Comparison of ENCODE assay signal across 11 cellular contexts in the genomic region with DNA sequence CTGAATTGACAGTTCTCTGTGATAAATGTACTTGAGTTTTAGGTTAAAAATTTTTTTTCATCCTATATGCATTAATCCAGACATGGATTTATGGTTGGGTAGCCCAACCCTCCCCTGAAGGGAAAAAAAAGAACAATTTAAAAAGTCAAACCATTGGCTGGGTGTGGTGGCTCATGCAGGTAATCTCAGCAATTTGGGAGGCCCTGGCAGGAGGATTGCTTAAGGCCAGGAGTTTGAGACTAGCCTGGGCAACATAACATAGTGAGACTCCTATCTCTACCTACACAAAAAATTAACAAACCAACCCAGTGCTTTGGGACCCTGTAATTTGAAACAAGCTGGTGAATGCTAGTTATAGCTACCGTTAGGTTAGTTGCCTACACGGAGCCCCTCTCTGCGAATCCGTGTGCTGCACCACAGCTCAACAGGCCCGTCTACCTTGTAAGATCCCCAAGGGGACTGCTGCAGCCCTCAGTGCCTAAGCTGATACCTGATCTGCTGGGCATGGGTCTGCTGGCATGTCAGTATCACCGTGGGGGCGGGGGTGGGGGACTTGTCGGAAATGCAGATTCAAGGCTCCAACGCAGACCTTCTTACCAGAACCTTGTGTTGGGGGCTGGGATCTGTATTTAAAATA. TPM values are rescaled to one million over a fixed set of nuclear protein-coding genes. Genes with fewer than 3 reads are reported as not detected.
DNase-seq lines count a peak whose midpoint lies in the region; ATAC-seq, FAIRE-seq and TF ChIP-seq lines count a peak whose summit lies in the region.
"Had no signal": no experiment of that assay in that cellular context is flagged by ENCODE, and none has a peak within 500 bp of the region (broad histone marks: within the 10 kb centered on the region; RNA-seq: fewer than 3 reads in every experiment).

No MANE protein-coding gene starts in this region.

- peak overlapping the region; percentile 62 to 79 (median 73) for H3K9ac ChIP-seq in BLaER1 treated with 17β-estradiol and CSF1 and Interleukin-3, amounts not matched to agents 10 nM and 100 nM

- H3K36me3 Mint-ChIP-seq in GM23338 (ENCODE audit: low read depth) (peaks cover 24% of the 10 kb centered on the region), nephron progenitor cell (ENCODE audit: low read depth) (peaks cover 44% of the 10 kb centered on the region)
- H3K36me3 Mint-ChIP-seq in activated naive CD8-positive, alpha-beta T cell treated with anti-CD3 and anti-CD28 coated beads, Interleukin-2, amount 50 U/mL, for 24 hours (ENCODE audit: low read depth): peaks cover 36% of the 10 kb centered on the region

- no peak overlapping the region for H3K4me3 Mint-ChIP-seq in GM23338
- H3K4me3 Mint-ChIP-seq in activated naive CD8-positive, alpha-beta T cell treated with anti-CD3 and anti-CD28 coated beads, Interleukin-2, amount 50 U/mL, for 24 hours: peak overlapping the region; percentile 54
- H3K4me3 Mint-ChIP-seq in nephron progenitor cell: no peak overlapping the region

- no peak overlapping the region for H3K27ac Mint-ChIP-seq in GM23338
- peak overlapping the region; percentile 95 for H3K27ac Mint-ChIP-seq in activated naive CD8-positive, alpha-beta T cell treated with anti-CD3 and anti-CD28 coated beads, Interleukin-2, amount 50 U/mL, for 24 hours
- peak overlapping the region; percentile 96 for H3K27ac Mint-ChIP-seq in nephron progenitor cell

- no peaks in the 10 kb centered on the region for H3K9me3 ChIP-seq in BLaER1 treated with 17β-estradiol and CSF1 and Interleukin-3, amounts not matched to agents 10 nM and 100 nM (replicated peaks in 1 of 11)
- no peaks in the 10 kb centered on the region for H3K9me3 ChIP-seq in small intestine (ENCODE audit: control insufficient read depth, low read depth)

- H3K4me1 Mint-ChIP-seq in GM23338 (peaks cover 50% of the 10 kb centered on the region), nephron progenitor cell (peaks cover 51% of the 10 kb centered on the region)
- peaks cover 98% of the 10 kb centered on the region for H3K4me1 Mint-ChIP-seq in activated naive CD8-positive, alpha-beta T cell treated with anti-CD3 and anti-CD28 coated beads, Interleukin-2, amount 50 U/mL, for 24 hours

- H3K9me3 Mint-ChIP-seq in GM23338 (no peaks in the 10 kb centered on the region), nephron progenitor cell (no peaks in the 10 kb centered on the region)
- H3K9me3 Mint-ChIP-seq in activated naive CD8-positive, alpha-beta T cell treated with anti-CD3 and anti-CD28 coated beads, Interleukin-2, amount 50 U/mL, for 24 hours: no peaks in the 10 kb centered on the region

- H3K27me3 Mint-ChIP-seq in GM23338 (ENCODE audit: insufficient read depth, low read depth, poor library complexity): peaks cover 5% of the 10 kb centered on the region
- H3K27me3 Mint-ChIP-seq in activated naive CD8-positive, alpha-beta T cell treated with anti-CD3 and anti-CD28 coated beads, Interleukin-2, amount 50 U/mL, for 24 hours: no peaks in the 10 kb centered on the region
- H3K27me3 Mint-ChIP-seq in nephron progenitor cell (ENCODE audit: low read depth, poor library complexity): no peaks in the 10 kb centered on the region

- WGBS in small intestine, 3 donors: 85 to 87% (median 85%) methylated on average over 9 of the region's 9 CpGs

- H4K20me1 ChIP-seq in BLaER1 treated with 17β-estradiol and CSF1 and Interleukin-3, amounts not matched to agents 10 nM and 100 nM: peaks cover 10 to 51% (median 24%) of the 10 kb centered on the region in 11 experiments; a peak in 16 of 22 replicates
- peaks cover 40% of the 10 kb centered on the region; the same call in 1 of the 2 replicates for H4K20me1 ChIP-seq in GM23338 (replicated peaks; ENCODE audit: insufficient read depth)

- no peak for TF ChIP-seq CTCF in GM23338 (conservative IDR thresholded peaks at IDR 0.05; ENCODE audit: low read depth in 2 of 2)
- TF ChIP-seq CTCF in nephron progenitor cell (IDR thresholded peaks at IDR 0.05): no peak

- H3K27me3 ChIP-seq in BLaER1 treated with 17β-estradiol and CSF1 and Interleukin-3, amounts not matched to agents 10 nM and 100 nM: no peaks in the 10 kb centered on the region
- H3K27me3 ChIP-seq in GM23338 (ENCODE audit: insufficient read depth) (no peaks in the 10 kb centered on the region), small intestine (ENCODE audit: control insufficient read depth in 2 of 2, insufficient read depth in 2 of 2, low read length in 2 of 2) (no peaks in the 10 kb centered on the region)

- H3F3A ChIP-seq in GM23338 (replicated peaks; ENCODE audit: low read depth): no peaks in the 10 kb centered on the region

- H3K4me2 ChIP-seq in BLaER1 treated with 17β-estradiol and CSF1 and Interleukin-3, amounts not matched to agents 10 nM and 100 nM: peak overlapping the region; percentile 90 to 99 (median 94)
- peak overlapping the region; percentile 40; the same call in 1 of the 2 replicates for H3K4me2 ChIP-seq in GM23338

- ATAC-seq in GM23338 (peak; percentile 70), HG03280 (IDR thresholded peaks at IDR 0.05; ENCODE audit: unreplicated experiment) (no peak)
- no peak for ATAC-seq in activated naive CD8-positive, alpha-beta T cell treated with anti-CD3 and anti-CD28 coated beads, Interleukin-2, amount 50 U/mL, for 24 hours

- no peak overlapping the region for H2AFZ ChIP-seq in GM23338

- peaks cover 100% of the 10 kb centered on the region in 10 experiments for H3K4me1 ChIP-seq in BLaER1 treated with 17β-estradiol and CSF1 and Interleukin-3, amounts not matched to agents 10 nM and 100 nM
- H3K4me1 ChIP-seq in GM23338 (ENCODE audit: insufficient read depth) (peaks cover 26% of the 10 kb centered on the region), small intestine (ENCODE audit: control insufficient read depth in 2 of 2, insufficient read depth in 1 of 2, low read depth in 1 of 2, low read length in 1 of 2) (peaks cover 8 to 15% of the 10 kb centered on the region in 2 donors)

- DNase-seq in GM23338 (ENCODE audit: low spot score) (no peak), nephron progenitor cell (no peak), SW480 (ENCODE audit: low spot score) (no peak), activated gamma-delta T cell treated with Interleukin-2 at 50 U/mL for 16 hours (no peak), small intestine (no peak)
- no peak for DNase-seq in activated naive CD8-positive, alpha-beta T cell treated with anti-CD3 and anti-CD28 coated beads, Interleukin-2, amount 50 U/mL, for 24 hours
- DNase-seq: dermis blood vessel endothelial cell, NCI-H1105 treated with DMSO at 0.1 percent for 48 hours had no signal

- H3K9me2 ChIP-seq in GM23338 (ENCODE audit: insufficient read depth): no peaks in the 10 kb centered on the region

- peak overlapping the region; percentile 81 to 97 (median 92) for H3K27ac ChIP-seq in BLaER1 treated with 17β-estradiol and CSF1 and Interleukin-3, amounts not matched to agents 10 nM and 100 nM
- H3K27ac ChIP-seq in GM23338 (ENCODE audit: low read depth): no peak overlapping the region
- peak overlapping the region in 1 of 2 donors; percentile 12 for H3K27ac ChIP-seq in small intestine (ENCODE audit: low read depth in 1 of 2, low read length in 1 of 2)

- H3K79me2 ChIP-seq in GM23338 (replicated peaks; ENCODE audit: insufficient read depth): peaks cover 81% of the 10 kb centered on the region

- FAIRE-seq in small intestine (lab: Jason Lieb, UNC): no peak

- H3K36me3 ChIP-seq in BLaER1 treated with 17β-estradiol and CSF1 and Interleukin-3, amounts not matched to agents 10 nM and 100 nM: peaks cover 51 to 78% (median 54%) of the 10 kb centered on the region in 11 experiments
- no peaks in the 10 kb centered on the region for H3K36me3 ChIP-seq in GM23338 (ENCODE audit: insufficient read depth)
- peaks cover 3 to 14% of the 10 kb centered on the region in 2 donors for H3K36me3 ChIP-seq in small intestine (ENCODE audit: control insufficient read depth in 2 of 2, insufficient read depth in 2 of 2, low read length in 2 of 2)

- peak overlapping the region in 9 of 10 experiments; percentile 22 to 62 (median 39); a peak in 15 of 20 replicates for H3K4me3 ChIP-seq in BLaER1 treated with 17β-estradiol and CSF1 and Interleukin-3, amounts not matched to agents 10 nM and 100 nM
- H3K4me3 ChIP-seq in GM23338 (no peak overlapping the region), small intestine (ENCODE audit: low read depth in 1 of 2, low read length in 2 of 2) (no peak overlapping the region)

TF ChIP-seq in GM23338, 12 proteins besides CTCF, POLR2A, EP300 and RAD21 (continues in another document):
- TF ChIP-seq POLR2AphosphoS5 (IDR thresholded peaks at IDR 0.05; ENCODE audit: low read depth) (no peak), CREB1 (CRISPR knock-in tag; IDR thresholded peaks at IDR 0.05; ENCODE audit: low read depth) (no peak), ZNF331 (CRISPR knock-in tag; IDR thresholded peaks at IDR 0.05; ENCODE audit: low read depth) (no peak), EZH2 (IDR thresholded peaks at IDR 0.05; ENCODE audit: low read depth, unreplicated experiment) (no peak), STAT1 (IDR thresholded peaks at IDR 0.05; ENCODE audit: unreplicated experiment) (no peak)

RNA-seq across cellular contexts. Expression of a gene that starts 32.8 kb away (rescaled TPM):
- total RNA-seq in GM23338 (2014; rRNA removed; shearing (Covaris generic)): 31.8 and 40.7 TPM in 2 replicates
- polyA plus RNA-seq in GM23338 (2016; fragmentation: Nextera tagmentation; extraction: Ambion mirVana) (17.1 and 17.9 TPM in 2 replicates), small intestine (10 to 100 TPM in 1 of 3 donors, 1 to 10 TPM in 2; 7.4 to 56.5 (median 8.4) TPM)

RNA-seq across cellular contexts. Expression of a gene that starts 50.8 kb away (rescaled TPM):
- not detected in 2 replicates for total RNA-seq in GM23338 (2014; rRNA removed; shearing (Covaris generic))
- 0.08 TPM in 1 of 2 replicates, not detected in the other for polyA plus RNA-seq in GM23338 (2016; fragmentation: Nextera tagmentation; extraction: Ambion mirVana)
- polyA plus RNA-seq in small intestine: under 1 TPM in 1 of 3 donors, not detected in 2; 0.09 TPM
- total RNA-seq: right cardiac atrium had no signal
- polyA plus RNA-seq: right cardiac atrium had no signal

Comparison
In these comparisons a context has a peak if more than half of its experiments do, and no peak if none do; other contexts are left out.
1. H3K4me3 ChIP-seq: peak in BLaER1 treated with 17β-estradiol and CSF1 and Interleukin-3, amounts not matched to agents 10 nM and 100 nM (9 of 10); none in GM23338 (single experiment) and small intestine (0 of 2).